ENCODE assay signal across 21 cellular contexts in genomic region chr18:50107468-50107867, GRCh38.
"Had no signal": no experiment of that assay in that cellular context is flagged by ENCODE, and none has a peak within 500 bp of the region (broad histone marks: within the 10 kb centered on the region; RNA-seq: fewer than 3 reads in every experiment).

No MANE protein-coding gene starts in this region.

- H3K36me3 ChIP-seq: esophagus muscularis mucosa, thyroid gland had no signal

- H3K27ac Mint-ChIP-seq: activated naive CD8-positive, alpha-beta T cell treated with anti-CD3 and anti-CD28 coated beads for 36 hours; activated T-helper 2 cell treated with anti-CD3 and anti-CD28 coated beads, Interferon-gamma antibody, Interleukin-2, Interleukin-4, amounts not matched to agents 10 μg/mL and 5 μg/mL and 100 μg/mL, durations not matched to agents 14 hours and 24 hours and 36 hours; memory B cell; progenitor cell of endocrine pancreas had no signal

- H3K4me3 Mint-ChIP-seq: activated naive CD8-positive, alpha-beta T cell treated with anti-CD3 and anti-CD28 coated beads for 36 hours; memory B cell; neural crest cell had no signal

- H3K4me1 Mint-ChIP-seq: activated naive CD8-positive, alpha-beta T cell treated with anti-CD3 and anti-CD28 coated beads for 36 hours; memory B cell; neural crest cell had no signal

- H3K36me3 Mint-ChIP-seq: activated naive CD8-positive, alpha-beta T cell treated with anti-CD3 and anti-CD28 coated beads for 36 hours; memory B cell had no signal

- ATAC-seq: stimulated activated naive CD8-positive, alpha-beta T cell treated with anti-CD3 and anti-CD28 coated beads, Interleukin-15, Interleukin-2, amounts not matched to agents 100 U/mL and 50 U/mL, for 24 hours had no signal

- H3K27me3 ChIP-seq: hepatocyte, thyroid gland had no signal

- H3K27me3 Mint-ChIP-seq: progenitor cell of endocrine pancreas had no signal

- H3K9me3 Mint-ChIP-seq: activated naive CD8-positive, alpha-beta T cell treated with anti-CD3 and anti-CD28 coated beads for 36 hours; activated T-helper 2 cell treated with anti-CD3 and anti-CD28 coated beads, Interferon-gamma antibody, Interleukin-2, Interleukin-4, amounts not matched to agents 10 μg/mL and 5 μg/mL and 100 μg/mL, durations not matched to agents 14 hours and 24 hours and 36 hours; memory B cell had no signal

- H3K4me3 ChIP-seq: esophagus muscularis mucosa, hepatocyte, thyroid gland had no signal

- DNase-seq: activated CD4-positive, alpha-beta T cell treated with anti-CD3 and anti-CD28 coated beads for 1 hour; activated naive CD4-positive, alpha-beta T cell; activated naive CD8-positive, alpha-beta T cell treated with anti-CD3 and anti-CD28 coated beads for 36 hours; activated T-cell treated with anti-CD3 and anti-CD28 coated beads, Interleukin-2, amount 50 U/mL, for 1 hour; central memory CD4-positive, alpha-beta T cell; effector memory CD4-positive, alpha-beta T cell; glutamatergic neuron; kidney glomerular epithelial cell; stimulated activated CD4-positive, alpha-beta T cell treated with anti-CD3 and anti-CD28 coated beads, Interleukin-4, amount 100 ng/mL, for 4 hours; stimulated activated naive CD8-positive, alpha-beta T cell treated with anti-CD3 and anti-CD28 coated beads, Interleukin-15, Interleukin-2, amounts not matched to agents 100 U/mL and 50 U/mL, for 24 hours; T-helper 9 cell; thyroid gland had no signal

- H2AFZ ChIP-seq: hepatocyte had no signal

- FAIRE-seq: astrocyte, endothelial cell of umbilical vein, frontal cortex had no signal

- H3K9me3 ChIP-seq: esophagus muscularis mucosa, thyroid gland had no signal

- H3K27ac ChIP-seq: esophagus muscularis mucosa, hepatocyte, thyroid gland had no signal

- H3K4me1 ChIP-seq: esophagus muscularis mucosa had no signal

- H3K4me2 ChIP-seq: hepatocyte had no signal
